In genomic region chr18:77111449-77112160, GRCh38 we compare ENCODE assay signal across 1 cellular context.
TF ChIP-seq lines count a peak whose summit lies in the region.

No MANE protein-coding gene starts in this region.

TF ChIP-seq in WTC11, 78 proteins besides CTCF, POLR2A, EP300 and RAD21 (continued from another document):
- TF ChIP-seq MLX (CRISPR knock-in tag; IDR thresholded peaks at IDR 0.05) (no peak), SP1 (CRISPR knock-in tag; conservative IDR thresholded peaks at IDR 0.05) (no peak)
